Comparison of ENCODE assay signal across 8 cellular contexts in genomic region chr1:211625040-211625439, GRCh38. TPM values are rescaled to one million over a fixed set of nuclear protein-coding genes. Genes with fewer than 3 reads are reported as not detected.
DNase-seq lines count a peak whose midpoint lies in the region; ATAC-seq, FAIRE-seq and TF ChIP-seq lines count a peak whose summit lies in the region.

No MANE protein-coding gene starts in this region.

- H3K9me3 ChIP-seq in Panc1 (ENCODE audit: control insufficient read depth, insufficient read depth, low read depth, low read length) (no peaks in the 10 kb centered on the region), prostate gland (no peaks in the 10 kb centered on the region)

- no TSS peak for BruUV-seq in Panc1 (replicated peaks; lab: Mats Ljungman, UMichigan)

- no peaks in the 10 kb centered on the region for H3K4me1 ChIP-seq in Panc1 (ENCODE audit: control insufficient read depth, insufficient read depth, low read length)
- no peaks in the 10 kb centered on the region for H3K4me1 ChIP-seq in prostate gland (replicated peaks)

- CTCF ChIA-PET in Panc1 (lab: Charles Lee), result interaction anchor here (0.6 to 1.0 kb wide), 2 partner anchors 85 to 109 kb away, joined by 3 to 4 read pairs; no protein-coding TSS in a partner anchor

- H3K4me3 ChIP-seq in Panc1 (ENCODE audit: low read depth in 2 of 2, low read length in 2 of 2) (no peak overlapping the region), fibroblast of villous mesenchyme (ENCODE audit: low read depth, low read length) (no peak overlapping the region), prostate gland (no peak overlapping the region)

- H3K36me3 ChIP-seq in Panc1 (ENCODE audit: control insufficient read depth, insufficient read depth, low read length) (no peaks in the 10 kb centered on the region), prostate gland (no peaks in the 10 kb centered on the region)

- peak; percentile 61 for DNase-seq in Right ventricle myocardium superior
- DNase-seq in Right ventricle myocardium inferior (ENCODE audit: missing footprints), result no peak
- DNase-seq in Panc1 (ENCODE audit: low read depth, low spot score), result no peak
- peak; percentile 70 for DNase-seq in fibroblast of villous mesenchyme (ENCODE audit: low read depth)
- DNase-seq in urothelium cell line (ENCODE audit: low spot score), result no peak
- no peak for DNase-seq in prostate gland (ENCODE audit: low spot score)
- no peak for DNase-seq in germinal center (ENCODE audit: low spot score)

- H3K27me3 ChIP-seq in Panc1 (ENCODE audit: control insufficient read depth, insufficient read depth, low read length), result no peaks in the 10 kb centered on the region
- H3K27me3 ChIP-seq in prostate gland (replicated peaks; ENCODE audit: insufficient read depth), result no peaks in the 10 kb centered on the region

- in situ Hi-C loops in Panc1 (cut with HindIII; ENCODE audit: low pct_unique_long_range_greater_than_20kb, low sequenced_read_pairs), result no loop called here

- POLR2A ChIA-PET in Panc1 (lab: Charles Lee), result interaction anchor here (0.6 to 1.4 kb wide), 2 partner anchors 17 to 20 kb away, joined by 3 to 5 read pairs; no protein-coding TSS in a partner anchor

- H3K27ac ChIP-seq in Panc1 (ENCODE audit: low read length) (no peak overlapping the region), prostate gland (no peak overlapping the region)

- WGBS in prostate gland, result 87% methylated on average over 2 of the region's 2 CpGs

- no peak for TF ChIP-seq CTCF in Panc1 (IDR thresholded peaks at IDR 0.05)
- TF ChIP-seq CTCF in fibroblast of villous mesenchyme (IDR thresholded peaks at IDR 0.05; ENCODE audit: insufficient read depth, low read depth, low read length), result peak; percentile 64
- TF ChIP-seq CTCF in prostate gland (IDR thresholded peaks at IDR 0.05), result no peak

- TF ChIP-seq POLR2A in prostate gland (IDR thresholded peaks at IDR 0.05), result no peak

- ATAC-seq in Right ventricle myocardium superior (ENCODE audit: poor library complexity) (peak; percentile 67), Right ventricle myocardium inferior (no peak), Panc1 (0 out of 2 replicates have a peak, but pooled peaks have one; percentile 64), HG03469 (IDR thresholded peaks at IDR 0.05; ENCODE audit: unreplicated experiment) (no peak)

- intact Hi-C loops in Right ventricle myocardium superior (cut with DNase I) (no loop called here), Right ventricle myocardium inferior (cut with DNase I) (no loop called here), Panc1 (cut with micrococcal nuclease; ENCODE audit: unreplicated experiment) (no loop called here), prostate gland (cut with DNase I) (no loop called here)

- no peak for FAIRE-seq in urothelium cell line (lab: Jason Lieb, UNC)

RNA-seq across cellular contexts. Expression of gene SLC30A1, which starts 46.1 kb away (rescaled TPM):
- total RNA-seq in Right ventricle myocardium superior, result 9.8 TPM
- total RNA-seq in Right ventricle myocardium inferior, result 11.5 TPM
- total RNA-seq in Panc1 (2021; ENCODE audit: unreplicated experiment), result 34.5 TPM
- polyA plus RNA-seq in Panc1 (2012; ENCODE audit: insufficient read length), result 18.6 TPM
- 23.5 and 41.9 TPM in 2 replicates for total RNA-seq in fibroblast of villous mesenchyme
- total RNA-seq in prostate gland, result 10 to 100 TPM; 12.5 to 22.0 TPM

RNA-seq across cellular contexts. Expression of gene NEK2, which starts 50.4 kb away (rescaled TPM):
- total RNA-seq in Right ventricle myocardium superior, result not detected
- 0.32 TPM for total RNA-seq in Right ventricle myocardium inferior
- 34.4 TPM for total RNA-seq in Panc1 (2021; ENCODE audit: unreplicated experiment)
- polyA plus RNA-seq in Panc1 (2012; ENCODE audit: insufficient read length), result 11.0 TPM
- 10.0 and 17.7 TPM in 2 replicates for total RNA-seq in fibroblast of villous mesenchyme
- total RNA-seq in prostate gland, result 1 to 10 TPM; 1.7 to 8.5 TPM

Comparison
In these comparisons a context has a peak if more than half of its experiments do, and no peak if none do; other contexts are left out.
1. ATAC-seq: peak in Right ventricle myocardium superior (single experiment) and Panc1 (single experiment); none in Right ventricle myocardium inferior (single experiment) and HG03469 (single experiment).
2. DNase-seq: peak in Right ventricle myocardium superior (single experiment) and fibroblast of villous mesenchyme (single experiment); none in Right ventricle myocardium inferior (single experiment), Panc1 (single experiment), urothelium cell line (single experiment), prostate gland (single experiment) and germinal center (single experiment).